Comparison of ENCODE assay signal across 15 cellular contexts in the genomic region with DNA sequence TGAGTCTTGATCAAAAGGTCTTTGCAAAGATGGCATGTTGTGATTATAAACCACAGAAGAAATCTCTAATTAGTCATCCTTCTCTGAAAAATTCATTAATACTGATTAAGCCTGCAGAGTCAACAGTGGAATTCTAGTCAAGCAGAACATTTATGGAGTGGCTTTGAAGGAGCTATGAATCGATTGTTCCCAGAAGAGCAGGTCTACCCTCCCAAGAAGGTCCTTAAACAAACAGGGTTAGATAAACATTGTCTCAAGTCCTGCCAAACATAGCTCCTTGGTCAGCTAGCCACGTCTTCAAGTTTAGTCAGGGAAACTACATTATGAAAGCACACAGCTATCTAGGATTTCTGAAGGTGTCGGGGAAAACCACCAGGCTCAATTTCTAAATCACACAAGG.
DNase-seq lines count a peak whose midpoint lies in the region; ATAC-seq and TF ChIP-seq lines count a peak whose summit lies in the region.
"Had no signal": no experiment of that assay in that cellular context is flagged by ENCODE, and none has a peak within 500 bp of the region (broad histone marks: within the 10 kb centered on the region; RNA-seq: fewer than 3 reads in every experiment).

No MANE protein-coding gene starts in this region.

- peak overlapping the region; percentile 76 for H3K27ac ChIP-seq in PC-3 (ENCODE audit: low read length)
- H3K27ac ChIP-seq: gastrocnemius medialis, right lobe of liver had no signal

- POLR2A ChIA-PET in PC-3 (lab: Charles Lee; ENCODE audit: unreplicated experiment) = interaction anchor here (0.6 to 0.7 kb wide), 3 partner anchors 566 to 786 kb away, joined by 3 to 4 read pairs (median 3); no protein-coding TSS in a partner anchor

- DNase-seq in Daoy (ENCODE audit: low read depth) = peak; percentile 2
- peak; percentile 93 for DNase-seq in PC-3
- DNase-seq in epithelial cell of proximal tubule (ENCODE audit: low read depth) = peak; percentile 63
- peak; percentile 96 for DNase-seq in renal cortical epithelial cell (ENCODE audit: low read depth)
- DNase-seq in NCI-H2171 treated with DMSO at 0.1 percent for 48 hours (lab: John Stamatoyannopoulos, UW) = no peak
- DNase-seq in ureter (ENCODE audit: low spot score) = no peak
- no peak for DNase-seq in left colon
- DNase-seq: activated CD4-positive, CD25-positive, alpha-beta regulatory T cell; activated CD8-positive, alpha-beta memory T cell treated with anti-CD3 and anti-CD28 coated beads for 24 hours; activated naive CD8-positive, alpha-beta T cell treated with anti-CD3 and anti-CD28 coated beads, Interleukin-2, amount 10 ng/mL, durations not matched to agents 7 days and 5 days; effector memory CD8-positive, alpha-beta T cell; gastrocnemius medialis; Kasumi-1; NCI-H1417; right lobe of liver had no signal

- no peaks in the 10 kb centered on the region for H4K20me1 ChIP-seq in PC-3 (ENCODE audit: low read length)

- H3K79me2 ChIP-seq in PC-3 (ENCODE audit: low read length) = no peaks in the 10 kb centered on the region

- ATAC-seq in PC-3 (peak; percentile 99), left colon (no peak)
- ATAC-seq: effector memory CD8-positive, alpha-beta T cell; gastrocnemius medialis; right lobe of liver had no signal

- BruUV-seq in PC-3 (replicated peaks; lab: Mats Ljungman, UMichigan) = no TSS peak

- intact Hi-C loops in PC-3 (cut with micrococcal nuclease) = no loop called here
- intact Hi-C loops in left colon (cut with DNase I, micrococcal nuclease) = no loop called here

- H3K9me2 ChIP-seq in PC-3 (replicated peaks; ENCODE audit: low read length) = no peaks in the 10 kb centered on the region

- H3K9ac ChIP-seq in PC-3 (ENCODE audit: low read length) = peak overlapping the region; percentile 15; the same call in 1 of the 2 replicates

- H3K4me1 ChIP-seq in PC-3 (ENCODE audit: insufficient read depth, low read length) = peaks cover 31% of the 10 kb centered on the region
- H3K4me1 ChIP-seq: gastrocnemius medialis, right lobe of liver had no signal

- H2AFZ ChIP-seq in PC-3 (ENCODE audit: low read length) = peak overlapping the region; percentile 48

- peak overlapping the region; percentile 48 for H3K4me3 ChIP-seq in PC-3 (ENCODE audit: low read length)
- no peak overlapping the region for H3K4me3 ChIP-seq in epithelial cell of proximal tubule (ENCODE audit: low read depth, low read length)
- H3K4me3 ChIP-seq: gastrocnemius medialis, right lobe of liver had no signal

- TF ChIP-seq CTCF in PC-3 (conservative IDR thresholded peaks at IDR 0.05; ENCODE audit: low read depth, low read length) = no peak
- TF ChIP-seq CTCF in epithelial cell of proximal tubule (conservative IDR thresholded peaks at IDR 0.05; ENCODE audit: low read depth, low read length) = no peak

- CTCF ChIA-PET in PC-3 (lab: Charles Lee) = interaction anchor here (0.6 kb wide), 1 partner anchor 89 kb away, joined by 3 read pairs; no protein-coding TSS in a partner anchor

- H3K27me3 ChIP-seq in PC-3 (ENCODE audit: low read length) = no peaks in the 10 kb centered on the region
- H3K27me3 ChIP-seq: gastrocnemius medialis, right lobe of liver had no signal

- no peaks in the 10 kb centered on the region; the same call in 1 of the 2 replicates for H3K36me3 ChIP-seq in PC-3 (ENCODE audit: low read depth, low read length)
- H3K36me3 ChIP-seq: gastrocnemius medialis, right lobe of liver had no signal

- peak overlapping the region; percentile 79 for H3K4me2 ChIP-seq in PC-3 (ENCODE audit: low read length)

- no peaks in the 10 kb centered on the region for H3F3A ChIP-seq in PC-3 (ENCODE audit: low read length, unreplicated experiment)

- H3K9me3 ChIP-seq in PC-3 (ENCODE audit: low read length) = 0 out of 2 replicates have a peak, but pooled peaks cover 3% of the 10 kb centered on the region
- H3K9me3 ChIP-seq: gastrocnemius medialis, right lobe of liver had no signal

Comparison
In these comparisons a context has a peak if more than half of its experiments do, and no peak if none do; other contexts are left out.
1. DNase-seq: peak in Daoy (single experiment), PC-3 (single experiment), epithelial cell of proximal tubule (single experiment) and renal cortical epithelial cell (single experiment); none in NCI-H2171 treated with DMSO at 0.1 percent for 48 hours (single experiment), ureter (single experiment) and left colon (0 of 2).